In the genomic region with DNA sequence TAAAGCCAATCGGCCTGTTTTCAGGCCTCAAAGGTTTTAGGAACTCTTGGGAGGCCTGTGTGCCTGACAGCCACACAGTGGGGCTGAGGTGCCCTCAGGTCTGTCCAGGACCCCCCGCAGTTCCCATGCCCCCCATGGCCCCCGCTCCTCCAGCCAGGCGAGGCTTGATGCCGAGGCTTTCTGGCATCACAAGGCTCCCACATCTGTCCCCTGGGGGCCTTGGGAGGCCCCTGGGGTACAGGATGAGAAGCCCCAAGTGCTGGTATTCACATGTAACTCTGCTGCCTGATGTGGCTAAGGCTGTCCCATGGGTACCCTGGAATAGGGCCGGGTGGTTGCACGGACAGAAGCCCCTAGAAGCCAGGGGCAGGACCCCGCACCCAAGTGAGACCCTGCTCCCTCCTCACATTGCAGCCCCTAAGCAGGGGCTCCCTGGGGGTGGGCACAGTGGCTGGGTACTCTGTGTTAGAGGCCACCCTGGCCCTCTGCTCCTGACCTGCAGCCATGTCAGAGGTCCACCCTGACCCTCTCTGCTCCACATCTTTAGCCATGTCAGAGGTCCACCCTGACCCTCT, we compare ENCODE assay signal across 21 cellular contexts. TPM values are rescaled to one million over a fixed set of nuclear protein-coding genes. Genes with fewer than 3 reads are reported as not detected.
A peak's percentile ranks its signal among the peaks of the same experiment; 100 is the strongest.
DNase-seq lines count a peak whose midpoint lies in the region; ATAC-seq, FAIRE-seq and TF ChIP-seq lines count a peak whose summit lies in the region.
"Had no signal": no experiment of that assay in that cellular context is flagged by ENCODE, and none has a peak within 500 bp of the region (broad histone marks: within the 10 kb centered on the region; RNA-seq: fewer than 3 reads in every experiment).

No MANE protein-coding gene starts in this region.

- in situ Hi-C loops in GM12878 (cut with MboI) = no loop called here

- H3K27ac ChIP-seq in right cardiac atrium (ENCODE audit: low read length) = no peak overlapping the region
- H3K27ac ChIP-seq in GM12878 (ENCODE audit: control insufficient read depth, insufficient read depth) = peak overlapping the region; percentile 98
- H3K27ac ChIP-seq in SK-N-SH (ENCODE audit: low read depth in 2 of 2, low read length in 1 of 2) = no peak overlapping the region
- H3K27ac ChIP-seq: ovary, right atrium auricular region, RWPE1 had no signal

- TF ChIP-seq EP300 in GM12878 (IDR thresholded peaks at IDR 0.05; ENCODE audit: borderline replicate concordance in 1 of 2, control insufficient read depth in 1 of 2, low read depth in 2 of 2, low read length in 2 of 2) (no peak), SK-N-SH (IDR thresholded peaks at IDR 0.05; ENCODE audit: borderline replicate concordance in 1 of 2, low read depth in 1 of 2, low read length in 1 of 2) (no peak)

- TF ChIP-seq RAD21 in GM12878 (IDR thresholded peaks at IDR 0.05; ENCODE audit: insufficient read depth, low read depth, low read length) (no peak), SK-N-SH (IDR thresholded peaks at IDR 0.05; ENCODE audit: low read length) (no peak)

- POLR2A ChIA-PET in GM12878 (lab: Charles Lee) (no interaction called here), SK-N-SH (lab: Yijun Ruan, JAX) (no interaction called here)

- H3K4me3 ChIP-seq in right cardiac atrium (ENCODE audit: low read length) = no peak overlapping the region
- peak overlapping the region; percentile 98 for H3K4me3 ChIP-seq in Loucy (ENCODE audit: low read length, poor library complexity, severe bottlenecking)
- peak overlapping the region; percentile 93 for H3K4me3 ChIP-seq in GM12878
- no peak overlapping the region for H3K4me3 ChIP-seq in SK-N-SH (ENCODE audit: low read depth in 2 of 2, low read length in 1 of 2)
- H3K4me3 ChIP-seq: ovary had no signal

- peak overlapping the region; percentile 100 for H3K9ac ChIP-seq in Loucy (ENCODE audit: low read depth, low read length, poor library complexity, severe bottlenecking)
- peak overlapping the region; percentile 85 for H3K9ac ChIP-seq in GM12878 (ENCODE audit: control insufficient read depth, insufficient read depth, low read length)
- H3K9ac ChIP-seq in SK-N-SH = no peak overlapping the region

- DNase-seq in right cardiac atrium (peak; percentile 8 to 42 (median 10)), cardiac septum (ENCODE audit: low spot score) (no peak), GM12878 (ENCODE audit: low read depth, low spot score) (no peak), SK-N-SH (no peak), NCI-H510A (lab: John Stamatoyannopoulos, UW) (no peak)
- DNase-seq in stimulated activated naive B cell treated with anti-CD40 and anti-IgM and Interleukin-4, amounts not matched to agents 10 μg/mL and 1 μg/mL and 100 μg/mL, for 72 hours = no peak
- no peak for DNase-seq in activated CD4-positive, alpha-beta T cell treated with anti-CD3 and anti-CD28 coated beads for 1 hour
- DNase-seq: activated CD8-positive, alpha-beta memory T cell treated with anti-CD3 and anti-CD28 coated beads for 24 hours; activated naive CD4-positive, alpha-beta T cell treated with Interleukin-2 at 50 U/mL for 16 hours; activated T-cell treated with anti-CD3 and anti-CD28 coated beads, Interleukin-2, amount 50 U/mL, for 4 hours; amygdala; BE2C; glutamatergic neuron; NCI-H446 treated with DMSO at 0.1 percent for 48 hours; ovary; substantia nigra had no signal

- peak; percentile 41 for FAIRE-seq in GM12878 (lab: Jason Lieb, UNC)

- H3K4me1 ChIP-seq in right cardiac atrium (ENCODE audit: control insufficient read depth, insufficient read depth, low read length) (no peaks in the 10 kb centered on the region), Loucy (ENCODE audit: insufficient read depth, low read length, poor library complexity, severe bottlenecking) (peaks cover 16% of the 10 kb centered on the region), GM12878 (ENCODE audit: control insufficient read depth, insufficient read depth, low read length) (peaks cover 67% of the 10 kb centered on the region), SK-N-SH (ENCODE audit: control insufficient read depth in 1 of 2, insufficient read depth in 2 of 2, low read depth in 1 of 2, low read length in 1 of 2) (no peaks in the 10 kb centered on the region; a peak in 1 of 4 replicates)
- H3K4me1 ChIP-seq: BE2C had no signal

- no TSS peak for BruUV-seq in GM12878 (replicated peaks; lab: Mats Ljungman, UMichigan)

- H3K4me2 ChIP-seq in Loucy (ENCODE audit: low read depth, low read length, poor library complexity, severe bottlenecking) = peak overlapping the region; percentile 97
- peak overlapping the region; percentile 96 for H3K4me2 ChIP-seq in GM12878 (ENCODE audit: control insufficient read depth, insufficient read depth)
- H3K4me2 ChIP-seq in SK-N-SH = no peak overlapping the region

- no peaks in the 10 kb centered on the region for H3K9me2 ChIP-seq in Loucy (replicated peaks; ENCODE audit: low read depth, low read length)
- H3K9me2 ChIP-seq in SK-N-SH = no peaks in the 10 kb centered on the region

- H3K9me3 Mint-ChIP-seq in stimulated activated naive B cell treated with anti-CD40 and anti-IgM and Interleukin-4, amounts not matched to agents 10 μg/mL and 1 μg/mL and 100 μg/mL, for 72 hours = peaks cover under 1 to 3% of the 10 kb centered on the region in 2 donors
- H3K9me3 Mint-ChIP-seq: activated T-cell treated with anti-CD3 and anti-CD28 coated beads, Interleukin-2, amount 50 U/mL, for 4 hours had no signal

- peaks cover 66 to 95% of the 10 kb centered on the region in 2 donors for H3K4me1 Mint-ChIP-seq in stimulated activated naive B cell treated with anti-CD40 and anti-IgM and Interleukin-4, amounts not matched to agents 10 μg/mL and 1 μg/mL and 100 μg/mL, for 72 hours

- intact Hi-C loops in right cardiac atrium (cut with DNase I) (no loop called here), cardiac septum (cut with DNase I) (no loop called here), GM12878 (cut with micrococcal nuclease; ENCODE audit: unreplicated experiment) (loop anchor here (5.0 kb wide), 2 partner anchors 37 to 58 kb away; no protein-coding TSS in a partner anchor)

- peaks cover 53% of the 10 kb centered on the region for H4K20me1 ChIP-seq in Loucy (ENCODE audit: insufficient read depth, low read length, poor library complexity, severe bottlenecking)
- no peaks in the 10 kb centered on the region for H4K20me1 ChIP-seq in GM12878 (ENCODE audit: control insufficient read depth, insufficient read depth)
- no peaks in the 10 kb centered on the region for H4K20me1 ChIP-seq in SK-N-SH (ENCODE audit: insufficient read depth)

- ATAC-seq in right cardiac atrium (no peak), GM12878 (no peak)
- no peak for ATAC-seq in stimulated activated naive B cell treated with anti-CD40 and anti-IgM and Interleukin-4, amounts not matched to agents 10 μg/mL and 1 μg/mL and 100 μg/mL, for 72 hours (replicated peaks)

- no peak for TF ChIP-seq POLR2A in GM12878 (IDR thresholded peaks at IDR 0.05; ENCODE audit: low read depth, low read length)

- no peak overlapping the region for H2AFZ ChIP-seq in Loucy (ENCODE audit: low read length)
- no peak overlapping the region for H2AFZ ChIP-seq in GM12878 (ENCODE audit: control insufficient read depth, low read depth, low read length)
- H2AFZ ChIP-seq in SK-N-SH (ENCODE audit: low read depth) = no peak overlapping the region

- no peak for TF ChIP-seq CTCF in Loucy (conservative IDR thresholded peaks at IDR 0.05; ENCODE audit: low read length)
- no peak for TF ChIP-seq CTCF in GM12878 (IDR thresholded peaks at IDR 0.05 in 2 of 3, conservative IDR thresholded peaks at IDR 0.05 in 1 of 3; ENCODE audit: control insufficient read depth in 2 of 3, extremely low read depth in 1 of 3, insufficient read depth in 1 of 3, low read depth in 3 of 3, low read length in 3 of 3)
- no peak for TF ChIP-seq CTCF in SK-N-SH (IDR thresholded peaks at IDR 0.05)

- H3K27me3 ChIP-seq in right cardiac atrium (ENCODE audit: control insufficient read depth, insufficient read depth) = no peaks in the 10 kb centered on the region
- H3K27me3 ChIP-seq in Loucy (ENCODE audit: insufficient read depth, low read length, poor library complexity, severe bottlenecking) = peaks cover 12% of the 10 kb centered on the region
- H3K27me3 ChIP-seq in GM12878 (replicated peaks in 1 of 2; ENCODE audit: control insufficient read depth in 2 of 2, insufficient read depth in 2 of 2, low read length in 1 of 2) = no peaks in the 10 kb centered on the region
- H3K27me3 ChIP-seq in SK-N-SH (ENCODE audit: insufficient read depth) = peaks cover 18% of the 10 kb centered on the region; the same call in 1 of the 2 replicates
- H3K27me3 ChIP-seq: ovary, right atrium auricular region had no signal

- 82% methylated on average over 8 of the region's 8 CpGs for WGBS in right cardiac atrium
- 5% methylated on average over 6 of the region's 8 CpGs for WGBS in GM12878 (ENCODE audit: insufficient coverage, insufficient replicate concordance, low lambda C conversion rate, missing lambda C conversion rate)
- WGBS in SK-N-SH (ENCODE audit: low lambda C conversion rate) = 12% methylated on average over 5 of the region's 8 CpGs

- SMC1A ChIA-PET in GM12878 (lab: Charles Lee; ENCODE audit: uncharacterized antibody, unreplicated experiment) = interaction anchor here (1.0 to 1.7 kb wide), 2 partner anchors 11 to 17 kb away, joined by 3 read pairs; no protein-coding TSS in a partner anchor

- peak overlapping the region; percentile 65 for H3K27ac Mint-ChIP-seq in stimulated activated naive B cell treated with anti-CD40 and anti-IgM and Interleukin-4, amounts not matched to agents 10 μg/mL and 1 μg/mL and 100 μg/mL, for 72 hours

- H3F3A ChIP-seq in Loucy (ENCODE audit: low read depth) (peaks cover 10% of the 10 kb centered on the region), SK-N-SH (replicated peaks; ENCODE audit: insufficient read depth) (no peaks in the 10 kb centered on the region)

- peaks cover 86% of the 10 kb centered on the region for H3K79me2 ChIP-seq in Loucy (ENCODE audit: insufficient read depth, low read length)
- peaks cover 86% of the 10 kb centered on the region for H3K79me2 ChIP-seq in GM12878 (ENCODE audit: control insufficient read depth, insufficient read depth, low read length)
- no peaks in the 10 kb centered on the region for H3K79me2 ChIP-seq in SK-N-SH (ENCODE audit: insufficient read depth)

- H3K36me3 Mint-ChIP-seq in stimulated activated naive B cell treated with anti-CD40 and anti-IgM and Interleukin-4, amounts not matched to agents 10 μg/mL and 1 μg/mL and 100 μg/mL, for 72 hours = peaks cover 33 to 49% of the 10 kb centered on the region in 2 donors

- H3K27me3 Mint-ChIP-seq in stimulated activated naive B cell treated with anti-CD40 and anti-IgM and Interleukin-4, amounts not matched to agents 10 μg/mL and 1 μg/mL and 100 μg/mL, for 72 hours = no peaks in the 10 kb centered on the region

- RAD21 ChIA-PET in GM12878 (lab: Charles Lee; ENCODE audit: unreplicated experiment) = interaction anchor here (1.1 to 3.9 kb wide), 2 partner anchors 9 to 86 kb away, joined by 3 to 37 read pairs; no protein-coding TSS in a partner anchor

- peak overlapping the region; percentile 90 to 99 for H3K4me3 Mint-ChIP-seq in stimulated activated naive B cell treated with anti-CD40 and anti-IgM and Interleukin-4, amounts not matched to agents 10 μg/mL and 1 μg/mL and 100 μg/mL, for 72 hours

- CTCF ChIA-PET in GM12878 (lab: Yijun Ruan, JAX) (no interaction called here), SK-N-SH (lab: Yijun Ruan, JAX) (no interaction called here)

- H3K9me3 ChIP-seq in right cardiac atrium (ENCODE audit: control insufficient read depth, low read length) (no peaks in the 10 kb centered on the region), Loucy (ENCODE audit: insufficient read depth, low read depth, low read length) (no peaks in the 10 kb centered on the region), GM12878 (replicated peaks; ENCODE audit: control insufficient read depth, insufficient read depth, low read length) (no peaks in the 10 kb centered on the region), SK-N-SH (no peaks in the 10 kb centered on the region)
- H3K9me3 ChIP-seq: BE2C, ovary, right atrium auricular region had no signal

- H3K36me3 ChIP-seq in Loucy (ENCODE audit: insufficient read depth, low read length) = no peaks in the 10 kb centered on the region; the same call in 1 of the 2 replicates
- H3K36me3 ChIP-seq in GM12878 (ENCODE audit: control insufficient read depth in 2 of 2, insufficient read depth in 2 of 2, low read length in 1 of 2) = peaks cover 0 to 5% of the 10 kb centered on the region in 2 experiments; a peak in 1 of 4 replicates
- H3K36me3 ChIP-seq in SK-N-SH (replicated peaks in 1 of 2; ENCODE audit: control insufficient read depth in 1 of 2, insufficient read depth in 2 of 2, low read length in 1 of 2) = no peaks in the 10 kb centered on the region
- H3K36me3 ChIP-seq: BE2C, ovary, right atrium auricular region had no signal

RNA-seq across cellular contexts. Expression of gene CBFA2T3, which starts 2.3 kb away (rescaled TPM):
- 1 to 10 TPM; 5.6 to 8.5 (median 6.9) TPM for total RNA-seq in right cardiac atrium
- polyA plus RNA-seq in right cardiac atrium = 7.3 TPM
- total RNA-seq in cardiac septum = 5.9 TPM
- 44.9 and 56.6 TPM in 2 replicates for total RNA-seq in GM12878 (2013; cell fraction: nucleolus; rRNA removed)
- 2.3 and 2.8 TPM in 2 replicates for total RNA-seq in GM12878 (2014; rRNA removed)
- 1.3 and 1.5 TPM in 2 replicates for total RNA-seq in GM12878 (2014; rRNA removed; fragmentation: Illumina TruSeq; extraction: Trizol)
- 35.4 and 42.6 TPM in 2 replicates for total RNA-seq in GM12878 (2021)
- 4.5 TPM for polyA plus RNA-seq in GM12878 (2011; ENCODE audit: low read depth)
- polyA plus RNA-seq in GM12878 (2011; rRNA removed) = 0.75 and 1.6 TPM in 2 replicates
- 1.8 and 2.5 TPM in 2 replicates for polyA plus RNA-seq in GM12878 (2011; cell fraction: cytosol; rRNA removed)
- polyA plus RNA-seq in GM12878 (2011; cell fraction: nucleus; rRNA removed) = 18.7 and 22.6 TPM in 2 replicates
- polyA plus RNA-seq in GM12878 (2012) = 12.9 and 17.4 TPM in 2 replicates
- polyA plus RNA-seq in GM12878 (2014; fragmentation: Illumina TruSeq; extraction: Trizol) = 5.6 and 6.6 TPM in 2 replicates
- polyA plus RNA-seq in GM12878 (2014; fragmentation: Nextera tagmentation; extraction: Ambion mirVana) = 1 to 10 TPM in 1 of 2 experiments, under 1 TPM in 1; 0.69 to 1.5 TPM
- 10.2 and 15.6 TPM in 2 replicates for polyA plus RNA-seq in GM12878 (2014; rRNA removed)
- 10 to 100 TPM; 14.2 to 14.9 TPM for polyA plus RNA-seq in GM12878 (2016; fragmentation: Nextera tagmentation; extraction: Ambion mirVana)
- 1.7 and 7.0 TPM in 2 replicates for polyA minus RNA-seq in GM12878 (2011; rRNA and poly(A)+ RNA removed)
- 4.5 and 5.3 TPM in 2 replicates for polyA minus RNA-seq in GM12878 (2011; cell fraction: cytosol; rRNA and poly(A)+ RNA removed)
- 4.8 and 7.7 TPM in 2 replicates for polyA minus RNA-seq in GM12878 (2011; cell fraction: nucleus; rRNA and poly(A)+ RNA removed)
- polyA plus RNA-seq in SK-N-SH (2012; rRNA removed) = not detected in 2 replicates
- not detected in 2 replicates for polyA plus RNA-seq in SK-N-SH (2012; cell fraction: cytosol; rRNA removed)
- polyA plus RNA-seq in SK-N-SH (2012; cell fraction: nucleus; rRNA removed) = not detected in 2 replicates
- total RNA-seq: A172, lung microvascular endothelial cell had no signal

Comparison
In these comparisons a context has a peak if more than half of its experiments do, and no peak if none do; other contexts are left out.
1. DNase-seq: peak in right cardiac atrium (3 of 3); none in cardiac septum (single experiment), GM12878 (single experiment), stimulated activated naive B cell treated with anti-CD40 and anti-IgM and Interleukin-4, amounts not matched to agents 10 μg/mL and 1 μg/mL and 100 μg/mL, for 72 hours (single experiment), SK-N-SH (single experiment), activated CD4-positive, alpha-beta T cell treated with anti-CD3 and anti-CD28 coated beads for 1 hour (single experiment) and NCI-H510A (single experiment).
2. H3K4me3 ChIP-seq: peak in Loucy (single experiment) and GM12878 (single experiment); none in right cardiac atrium (single experiment) and SK-N-SH (0 of 2).